In the genomic region with DNA sequence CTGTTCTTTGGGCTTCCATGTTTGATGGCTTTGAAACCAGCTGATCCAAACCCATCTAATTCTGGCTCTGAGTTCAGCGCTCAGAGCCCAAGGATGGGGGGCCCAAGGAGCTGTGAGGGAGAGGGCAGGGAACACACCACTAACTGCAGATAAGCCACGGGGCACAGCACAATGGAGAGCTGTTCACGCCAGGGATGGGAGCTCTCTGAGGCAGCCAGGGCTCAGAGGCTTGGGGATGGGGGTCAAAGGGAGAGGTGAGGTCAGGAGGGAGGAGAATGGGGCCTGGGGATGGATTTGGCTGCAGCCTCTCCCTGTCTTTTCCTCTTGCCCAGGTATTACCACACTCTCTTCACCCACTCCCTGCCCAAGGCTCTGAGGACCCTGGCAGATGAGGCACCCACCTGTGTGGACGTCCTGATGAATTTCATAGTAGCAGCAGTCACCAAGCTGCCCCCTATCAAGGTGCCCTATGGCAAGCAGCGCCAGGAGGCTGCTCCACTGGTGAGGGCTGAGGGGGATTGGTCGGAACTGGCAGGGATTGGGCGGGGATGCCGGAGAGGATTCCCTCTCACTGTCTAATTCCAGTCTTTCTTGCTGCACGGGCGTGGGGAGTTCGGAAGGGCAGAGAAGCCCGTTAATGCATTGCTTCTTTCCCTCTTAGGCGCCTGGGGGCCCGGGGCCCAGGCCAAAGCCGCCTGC, we compare ENCODE assay signal across 8 cellular contexts. TPM values are rescaled to one million over a fixed set of nuclear protein-coding genes. Genes with fewer than 3 reads are reported as not detected.
DNase-seq lines count a peak whose midpoint lies in the region; ATAC-seq and TF ChIP-seq lines count a peak whose summit lies in the region.

No MANE protein-coding gene starts in this region.

- H3K4me1 Mint-ChIP-seq in naive B cell, result peaks cover 7 to 21% (median 13%) of the 10 kb centered on the region in 3 donors

- H3K4me3 ChIP-seq in BE2C (ENCODE audit: low read depth, low read length) (peak overlapping the region; percentile 80), KMS-11 (IDR thresholded peaks at IDR 0.05; ENCODE audit: insufficient read depth, low read depth, low read length) (no peak overlapping the region), cardiac fibroblast (replicated peaks in 1 of 2; ENCODE audit: low read depth in 2 of 2, low read length in 2 of 2) (peak overlapping the region; percentile 77 to 85)

- no peaks in the 10 kb centered on the region for H3K36me3 Mint-ChIP-seq in naive B cell

- H3K4me3 Mint-ChIP-seq in naive B cell, result peak overlapping the region; percentile 95 to 98 (median 96)

- H4K20me1 ChIP-seq in KMS-11 (ENCODE audit: insufficient read depth), result no peaks in the 10 kb centered on the region

- H3K9me3 ChIP-seq in BE2C, result no peaks in the 10 kb centered on the region

- ATAC-seq in naive B cell (ENCODE audit: low read depth in 2 of 2) (no peak), HG03280 (IDR thresholded peaks at IDR 0.05; ENCODE audit: unreplicated experiment) (no peak)

- peak overlapping the region; percentile 100 for H2AFZ ChIP-seq in KMS-11 (ENCODE audit: low read depth)

- no peak for TF ChIP-seq CTCF in BE2C (IDR thresholded peaks at IDR 0.05; ENCODE audit: low read depth, low read length)
- TF ChIP-seq CTCF in KMS-11 (conservative IDR thresholded peaks at IDR 0.05; ENCODE audit: low read depth, low read length), result no peak
- TF ChIP-seq CTCF in cardiac fibroblast (IDR thresholded peaks at IDR 0.05; ENCODE audit: low read depth, low read length), result no peak
- TF ChIP-seq CTCF in GM20000 (IDR thresholded peaks at IDR 0.05; ENCODE audit: extremely low read depth, missing control alignments), result no peak

- H3K4me1 ChIP-seq in BE2C, result no peaks in the 10 kb centered on the region
- H3K4me1 ChIP-seq in KMS-11 (ENCODE audit: low read depth, poor library complexity, severe bottlenecking), result no peaks in the 10 kb centered on the region

- H3K27ac ChIP-seq in KMS-11, result no peak overlapping the region

- no peaks in the 10 kb centered on the region for H3K36me3 ChIP-seq in BE2C
- H3K36me3 ChIP-seq in KMS-11 (ENCODE audit: insufficient read depth), result no peaks in the 10 kb centered on the region

- DNase-seq in BE2C (no peak), cardiac fibroblast (ENCODE audit: low read depth in 2 of 2) (no peak), naive B cell (no peak), GM20000 (ENCODE audit: low spot score) (no peak), amniotic stem cell (lab: John Stamatoyannopoulos, UW) (no peak)
- no peak for DNase-seq in effector CD4-positive, alpha-beta T cell

- H3K9ac ChIP-seq in KMS-11, result peak overlapping the region; percentile 18; the same call in 1 of the 2 replicates

- H3K27me3 Mint-ChIP-seq in naive B cell, result peaks cover 17 to 59% (median 26%) of the 10 kb centered on the region in 3 donors

- H3K4me2 ChIP-seq in KMS-11, result peak overlapping the region; percentile 99

- H3K79me2 ChIP-seq in KMS-11 (ENCODE audit: insufficient read depth, low read depth), result no peaks in the 10 kb centered on the region

- H3K9me3 Mint-ChIP-seq in naive B cell, result no peaks in the 10 kb centered on the region

- H3K27ac Mint-ChIP-seq in naive B cell, result no peak overlapping the region

- H3K27me3 ChIP-seq in BE2C, result no peaks in the 10 kb centered on the region
- H3K27me3 ChIP-seq in KMS-11 (ENCODE audit: insufficient read depth, low read depth), result peaks cover 15% of the 10 kb centered on the region; the same call in 1 of the 2 replicates

RNA-seq across cellular contexts. Expression of gene SLC30A2, which starts 11.3 kb away (rescaled TPM):
- polyA plus RNA-seq in BE2C (2012; ENCODE audit: insufficient read depth, insufficient read length, low read depth), result 0.28 TPM
- not detected for polyA plus RNA-seq in naive B cell (ENCODE audit: low read depth in 6 of 6)

RNA-seq across cellular contexts. Expression of gene EXTL1, which starts 13.1 kb away (rescaled TPM):
- polyA plus RNA-seq in BE2C (2012; ENCODE audit: insufficient read depth, insufficient read length, low read depth), result not detected
- not detected for polyA plus RNA-seq in naive B cell (ENCODE audit: low read depth in 6 of 6)

RNA-seq across cellular contexts. Expression of gene TRIM63, which starts 32.8 kb away (rescaled TPM):
- polyA plus RNA-seq in BE2C (2012; ENCODE audit: insufficient read depth, insufficient read length, low read depth), result not detected
- polyA plus RNA-seq in naive B cell (ENCODE audit: low read depth in 6 of 6), result not detected

RNA-seq across cellular contexts. Expression of gene PAFAH2, which starts 36.8 kb away (rescaled TPM):
- polyA plus RNA-seq in BE2C (2012; ENCODE audit: insufficient read depth, insufficient read length, low read depth), result 6.9 TPM
- 1 to 10 TPM; 4.0 to 9.2 (median 7.7) TPM for polyA plus RNA-seq in naive B cell (ENCODE audit: low read depth in 6 of 6)
